ENCODE assay signal across 14 cellular contexts in genomic region chr7:137196665-137197064, GRCh38.
DNase-seq lines count a peak whose midpoint lies in the region; TF ChIP-seq lines count a peak whose summit lies in the region.
"Had no signal": no experiment of that assay in that cellular context is flagged by ENCODE, and none has a peak within 500 bp of the region (broad histone marks: within the 10 kb centered on the region; RNA-seq: fewer than 3 reads in every experiment).

No MANE protein-coding gene starts in this region.

- H3K9me3 ChIP-seq in GM23248 (ENCODE audit: low read depth) (no peaks in the 10 kb centered on the region), esophagus squamous epithelium (no peaks in the 10 kb centered on the region), osteoblast (ENCODE audit: low read depth, low read length) (no peaks in the 10 kb centered on the region)

- H4K20me1 ChIP-seq in GM23248 (ENCODE audit: insufficient read depth) = no peaks in the 10 kb centered on the region
- H4K20me1 ChIP-seq in osteoblast (ENCODE audit: insufficient read depth, low read length) = no peaks in the 10 kb centered on the region

- H3K4me1 ChIP-seq in GM23248 (ENCODE audit: insufficient read depth) = no peaks in the 10 kb centered on the region
- peaks cover 9 to 32% (median 9%) of the 10 kb centered on the region in 3 donors for H3K4me1 ChIP-seq in esophagus squamous epithelium
- no peaks in the 10 kb centered on the region for H3K4me1 ChIP-seq in osteoblast (ENCODE audit: insufficient read depth, low read length)

- no peaks in the 10 kb centered on the region for H3K79me2 ChIP-seq in GM23248 (ENCODE audit: insufficient read depth)
- H3K79me2 ChIP-seq in osteoblast (ENCODE audit: insufficient read depth, low read length) = no peaks in the 10 kb centered on the region

- DNase-seq in GM23248 (no peak), astrocyte of the hippocampus (ENCODE audit: low read depth, low spot score) (peak; percentile 24), esophagus squamous epithelium (lab: John Stamatoyannopoulos, UW) (no peak), osteoblast (ENCODE audit: insufficient read length, low spot score, missing footprints) (no peak), pons (ENCODE audit: low spot score) (no peak), Kasumi-1 (lab: John Stamatoyannopoulos, UW) (no peak)
- no peak for DNase-seq in stimulated activated naive CD4-positive, alpha-beta T cell treated with Interleukin-2 at 50 U/mL for 16 hours (lab: John Stamatoyannopoulos, UW)
- DNase-seq: Calu3; CD4-positive, alpha-beta memory T cell; GOT3; NCI-H1105; NCI-H2081; NCI-H446 treated with DMSO at 0.1 percent for 48 hours; NK-92 treated with Interleukin-12 subunit alpha and Interleukin-12 subunit beta, amount 100 ng/mL, for 24 hours had no signal

- H3K4me3 ChIP-seq in GM23248 (no peak overlapping the region), esophagus squamous epithelium (peak overlapping the region in 1 of 4 donors; percentile 8), osteoblast (ENCODE audit: insufficient read depth, low read length) (no peak overlapping the region)

- H3K27ac ChIP-seq in GM23248 = no peak overlapping the region
- peak overlapping the region in 3 of 4 donors; percentile 59 to 77 (median 76) for H3K27ac ChIP-seq in esophagus squamous epithelium
- H3K27ac ChIP-seq in osteoblast (ENCODE audit: low read depth, low read length) = no peak overlapping the region

- H3K36me3 ChIP-seq in GM23248 (ENCODE audit: low read depth) (no peaks in the 10 kb centered on the region), esophagus squamous epithelium (no peaks in the 10 kb centered on the region), osteoblast (ENCODE audit: insufficient read depth, low read length) (no peaks in the 10 kb centered on the region)

- peak overlapping the region; percentile 14; the same call in 1 of the 2 replicates for H2AFZ ChIP-seq in GM23248
- peak overlapping the region; percentile 76 for H2AFZ ChIP-seq in osteoblast (ENCODE audit: low read length)

- H3K4me2 ChIP-seq in GM23248 (ENCODE audit: unreplicated experiment) (no peak overlapping the region), osteoblast (ENCODE audit: insufficient read depth, low read length) (no peak overlapping the region)

- in situ Hi-C loops in GM23248 (cut with MboI) = no loop called here

- no peak overlapping the region for H3K9ac ChIP-seq in GM23248

- intact Hi-C loops in esophagus squamous epithelium (cut with DNase I) = no loop called here

- H3K27me3 ChIP-seq in GM23248 (replicated peaks; ENCODE audit: insufficient read depth) (no peaks in the 10 kb centered on the region), esophagus squamous epithelium (no peaks in the 10 kb centered on the region), osteoblast (ENCODE audit: insufficient read depth, low read length) (no peaks in the 10 kb centered on the region)

- TF ChIP-seq CTCF in esophagus squamous epithelium (IDR thresholded peaks at IDR 0.05) (no peak), osteoblast (IDR thresholded peaks at IDR 0.05; ENCODE audit: extremely low read depth, low read depth, low read length) (no peak)

- 42 to 44% methylated on average over 1 of the region's 1 CpG for WGBS in GM23248 (ENCODE audit: low coverage in 1 of 2, low lambda C conversion rate in 2 of 2, missing lambda C conversion rate in 2 of 2), 2 experiments
- WGBS in esophagus squamous epithelium, 2 donors = 26 to 30% methylated on average over 1 of the region's 1 CpG

- H3F3A ChIP-seq in GM23248 (ENCODE audit: insufficient read depth) = no peaks in the 10 kb centered on the region

- TF ChIP-seq POLR2A in esophagus squamous epithelium (IDR thresholded peaks at IDR 0.05) = no peak

- H3K9me2 ChIP-seq in GM23248 (ENCODE audit: insufficient read depth) = no peaks in the 10 kb centered on the region

Comparison
In these comparisons a context has a peak if more than half of its experiments do, and no peak if none do; other contexts are left out.
1. H3K27ac ChIP-seq: peak in esophagus squamous epithelium (3 of 4); none in GM23248 (single experiment) and osteoblast (single experiment).